Comparison of ENCODE assay signal across 8 cellular contexts in genomic region chr16:89171216-89172170, GRCh38. TPM values are rescaled to one million over a fixed set of nuclear protein-coding genes. Genes with fewer than 3 reads are reported as not detected.
A peak's percentile ranks its signal among the peaks of the same experiment; 100 is the strongest.
DNase-seq lines count a peak whose midpoint lies in the region; ATAC-seq and TF ChIP-seq lines count a peak whose summit lies in the region.

A gene with protein sequence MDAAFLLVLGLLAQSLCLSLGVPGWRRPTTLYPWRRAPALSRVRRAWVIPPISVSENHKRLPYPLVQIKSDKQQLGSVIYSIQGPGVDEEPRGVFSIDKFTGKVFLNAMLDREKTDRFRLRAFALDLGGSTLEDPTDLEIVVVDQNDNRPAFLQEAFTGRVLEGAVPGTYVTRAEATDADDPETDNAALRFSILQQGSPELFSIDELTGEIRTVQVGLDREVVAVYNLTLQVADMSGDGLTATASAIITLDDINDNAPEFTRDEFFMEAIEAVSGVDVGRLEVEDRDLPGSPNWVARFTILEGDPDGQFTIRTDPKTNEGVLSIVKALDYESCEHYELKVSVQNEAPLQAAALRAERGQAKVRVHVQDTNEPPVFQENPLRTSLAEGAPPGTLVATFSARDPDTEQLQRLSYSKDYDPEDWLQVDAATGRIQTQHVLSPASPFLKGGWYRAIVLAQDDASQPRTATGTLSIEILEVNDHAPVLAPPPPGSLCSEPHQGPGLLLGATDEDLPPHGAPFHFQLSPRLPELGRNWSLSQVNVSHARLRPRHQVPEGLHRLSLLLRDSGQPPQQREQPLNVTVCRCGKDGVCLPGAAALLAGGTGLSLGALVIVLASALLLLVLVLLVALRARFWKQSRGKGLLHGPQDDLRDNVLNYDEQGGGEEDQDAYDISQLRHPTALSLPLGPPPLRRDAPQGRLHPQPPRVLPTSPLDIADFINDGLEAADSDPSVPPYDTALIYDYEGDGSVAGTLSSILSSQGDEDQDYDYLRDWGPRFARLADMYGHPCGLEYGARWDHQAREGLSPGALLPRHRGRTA (plus strand): TSS chr16:89171748. CDS start chr16:89171832, 84 bp downstream.

- DNase-seq in AG04450 (ENCODE audit: low read depth, low spot score) (peak; percentile 64), GM19238 (ENCODE audit: insufficient read length, low spot score) (peak; percentile 98), NCI-H446 treated with DMSO at 0.1 percent for 48 hours (lab: John Stamatoyannopoulos, UW) (peak; percentile 87), choroid plexus epithelial cell (ENCODE audit: low read depth) (peak; percentile 90), left lobe of liver (ENCODE audit: low spot score) (peak; percentile 86)
- peak; percentile 94 to 95 for DNase-seq in activated CD4-positive, alpha-beta T cell treated with anti-CD3 and anti-CD28 coated beads for 4 hours
- peak; percentile 94 to 96 for DNase-seq in stimulated activated CD4-positive, alpha-beta T cell treated with anti-CD3 and anti-CD28 coated beads, Interleukin-1b, Interleukin-23, amount 100 ng/mL, for 4 hours (ENCODE audit: low read depth in 2 of 2)

- CTCF ChIA-PET in AG04450 (lab: Charles Lee), result interaction anchor here (0.6 to 1.1 kb wide), 2 partner anchors 69 to 314 kb away, joined by 3 to 4 read pairs; partner anchors contain the start of genes GALNS and TRAPPC2L

- H3K4me3 ChIP-seq in AG04450 (ENCODE audit: low read depth, low read length) (peak within 1 kb of the TSS; percentile 35), choroid plexus epithelial cell (ENCODE audit: low read depth, low read length) (peak within 1 kb of the TSS; percentile 20)

- H3K9me3 ChIP-seq in AG04450 (ENCODE audit: control insufficient read depth, insufficient read depth, low read length), result peaks cover 4% of the 10 kb centered on the region; the same call in 1 of the 2 replicates

- H3K27me3 ChIP-seq in AG04450 (ENCODE audit: control insufficient read depth, insufficient read depth, low read length), result peaks cover 78% of the 10 kb centered on the region

- ATAC-seq in HG03432 (IDR thresholded peaks at IDR 0.05; ENCODE audit: unreplicated experiment) (peak; percentile 79), left lobe of liver (peak; percentile 82)

- POLR2A ChIA-PET in AG04450 (lab: Yijun Ruan, JAX), result no interaction called here

- H3K27ac ChIP-seq in AG04450 (ENCODE audit: low read depth, low read length), result no peak within 1 kb of the TSS

- TF ChIP-seq CTCF in AG04450 (IDR thresholded peaks at IDR 0.05; ENCODE audit: low read depth, low read length) (no peak), choroid plexus epithelial cell (conservative IDR thresholded peaks at IDR 0.05; ENCODE audit: low read depth, low read length) (no peak)

RNA-seq across cellular contexts. Expression of the gene that starts here (rescaled TPM):
- polyA plus RNA-seq in AG04450 (2011; rRNA removed), result 0.11 and 0.12 TPM in 2 replicates
- not detected in 2 replicates for polyA minus RNA-seq in AG04450 (2011; rRNA and poly(A)+ RNA removed)
- 4.3 TPM for total RNA-seq in left lobe of liver

Comparison
In these comparisons a context has a peak if more than half of its experiments do, and no peak if none do; other contexts are left out.
1. Peak in DNase-seq and H3K4me3 ChIP-seq in AG04450; RNA of the gene not detected or under 1 TPM.